In genomic region chr20:46512943-46513844, GRCh38 we compare ENCODE assay signal across 8 cellular contexts. TPM values are rescaled to one million over a fixed set of nuclear protein-coding genes. Genes with fewer than 3 reads are reported as not detected.
A peak's percentile ranks its signal among the peaks of the same experiment; 100 is the strongest.
DNase-seq lines count a peak whose midpoint lies in the region; ATAC-seq and TF ChIP-seq lines count a peak whose summit lies in the region.

Gene ZNF334 (minus strand): TSS chr20:46513559. CDS start chr20:46512102, 1,457 bp downstream.

- H3K4me1 Mint-ChIP-seq in stimulated activated naive CD8-positive, alpha-beta T cell treated with anti-CD3 and anti-CD28 coated beads, Interleukin-15, Interleukin-2, amounts not matched to agents 100 ng/mL and 50 ng/mL, for 24 hours (ENCODE audit: low read depth) = peaks cover 23% of the 10 kb centered on the region

- H3K9me3 Mint-ChIP-seq in stimulated activated naive CD8-positive, alpha-beta T cell treated with anti-CD3 and anti-CD28 coated beads, Interleukin-15, Interleukin-2, amounts not matched to agents 100 ng/mL and 50 ng/mL, for 24 hours = no peaks in the 10 kb centered on the region

- H3K4me3 Mint-ChIP-seq in stimulated activated naive CD8-positive, alpha-beta T cell treated with anti-CD3 and anti-CD28 coated beads, Interleukin-15, Interleukin-2, amounts not matched to agents 100 ng/mL and 50 ng/mL, for 24 hours = peak within 1 kb of the TSS; percentile 85

- intact Hi-C loops in esophagus muscularis mucosa (cut with DNase I) = no loop called here

- H3K4me1 ChIP-seq in esophagus muscularis mucosa (peaks cover 4 to 11% (median 8%) of the 10 kb centered on the region in 4 donors), mucosa of stomach (ENCODE audit: control insufficient read depth, insufficient read depth, low read length) (peaks cover 4% of the 10 kb centered on the region)

- WGBS in esophagus muscularis mucosa = 7% methylated on average over 22 of the region's 49 CpGs

- peak within 1 kb of the TSS; percentile 40 to 71 (median 48) for H3K27ac ChIP-seq in esophagus muscularis mucosa (replicated peaks in 1 of 4)

- H3K4me3 ChIP-seq in esophagus muscularis mucosa (peak within 1 kb of the TSS; percentile 55 to 78 (median 66)), mucosa of stomach (ENCODE audit: low read length) (peak within 1 kb of the TSS; percentile 23)

- H3K36me3 Mint-ChIP-seq in stimulated activated naive CD8-positive, alpha-beta T cell treated with anti-CD3 and anti-CD28 coated beads, Interleukin-15, Interleukin-2, amounts not matched to agents 100 ng/mL and 50 ng/mL, for 24 hours (ENCODE audit: low read depth) = peaks cover 8% of the 10 kb centered on the region

- ATAC-seq in activated CD4-positive, CD25-positive, alpha-beta regulatory T cell treated with anti-CD3 and anti-CD28 coated beads, Interleukin-2, amount 50 U/mL, for 24 hours = peak; percentile 93 to 97
- no peak for ATAC-seq in HG03342 (IDR thresholded peaks at IDR 0.05; ENCODE audit: unreplicated experiment)

- no peak for TF ChIP-seq EP300 in esophagus muscularis mucosa (IDR thresholded peaks at IDR 0.05)

- TF ChIP-seq POLR2A in esophagus muscularis mucosa (IDR thresholded peaks at IDR 0.05; ENCODE audit: low read depth) = no peak

- peak within 1 kb of the TSS; percentile 76 for H3K9ac ChIP-seq in mucosa of stomach (ENCODE audit: low read length)

- peaks cover 41% of the 10 kb centered on the region for H3K27me3 Mint-ChIP-seq in stimulated activated naive CD8-positive, alpha-beta T cell treated with anti-CD3 and anti-CD28 coated beads, Interleukin-15, Interleukin-2, amounts not matched to agents 100 ng/mL and 50 ng/mL, for 24 hours

- peak within 1 kb of the TSS; percentile 65 for H3K27ac Mint-ChIP-seq in stimulated activated naive CD8-positive, alpha-beta T cell treated with anti-CD3 and anti-CD28 coated beads, Interleukin-15, Interleukin-2, amounts not matched to agents 100 ng/mL and 50 ng/mL, for 24 hours

- DNase-seq in activated CD4-positive, alpha-beta T cell treated with anti-CD3 and anti-CD28 coated beads for 48 hours = peak; percentile 71
- no peak for DNase-seq in activated CD4-positive, alpha-beta T cell treated with anti-CD3 and anti-CD28 coated beads, Interleukin-2, amount 50 U/mL, for 4 hours
- peak; percentile 88 for DNase-seq in NCI-H1105 treated with DMSO at 0.1 percent for 48 hours (lab: John Stamatoyannopoulos, UW)
- DNase-seq in esophagus muscularis mucosa (ENCODE audit: extremely low spot score) = no peak

- H3K36me3 ChIP-seq in esophagus muscularis mucosa (no peaks in the 10 kb centered on the region), mucosa of stomach (ENCODE audit: control insufficient read depth, insufficient read depth, low read length) (no peaks in the 10 kb centered on the region)

- H3K27me3 ChIP-seq in esophagus muscularis mucosa = peaks cover 0 to 22% (median 0%) of the 10 kb centered on the region in 4 donors
- H3K27me3 ChIP-seq in mucosa of stomach (ENCODE audit: control insufficient read depth, insufficient read depth, low read length) = no peaks in the 10 kb centered on the region

- H3K9me3 ChIP-seq in esophagus muscularis mucosa (no peaks in the 10 kb centered on the region), mucosa of stomach (ENCODE audit: control insufficient read depth, low read length) (no peaks in the 10 kb centered on the region)

- no peak for TF ChIP-seq CTCF in esophagus muscularis mucosa (IDR thresholded peaks at IDR 0.05)

RNA-seq across cellular contexts. Expression of gene ZNF334, which starts in this region (rescaled TPM):
- 1 to 10 TPM in 1 of 4 donors, under 1 TPM in 3; 0.50 to 2.5 (median 0.95) TPM for total RNA-seq in esophagus muscularis mucosa

Comparison
In these comparisons a context has a peak if more than half of its experiments do, and no peak if none do; other contexts are left out.
1. DNase-seq: peak in activated CD4-positive, alpha-beta T cell treated with anti-CD3 and anti-CD28 coated beads for 48 hours (single experiment) and NCI-H1105 treated with DMSO at 0.1 percent for 48 hours (single experiment); none in activated CD4-positive, alpha-beta T cell treated with anti-CD3 and anti-CD28 coated beads, Interleukin-2, amount 50 U/mL, for 4 hours (0 of 2) and esophagus muscularis mucosa (single experiment).